15 cellular contexts compared by ENCODE assay signal in genomic region chr2:132642415-132642814, GRCh38. TPM values are rescaled to one million over a fixed set of nuclear protein-coding genes. Genes with fewer than 3 reads are reported as not detected.
DNase-seq lines count a peak whose midpoint lies in the region; ATAC-seq and TF ChIP-seq lines count a peak whose summit lies in the region.
"Had no signal": no experiment of that assay in that cellular context is flagged by ENCODE, and none has a peak within 500 bp of the region (broad histone marks: within the 10 kb centered on the region; RNA-seq: fewer than 3 reads in every experiment).

No MANE protein-coding gene starts in this region.

- no peak overlapping the region for H3K4me3 Mint-ChIP-seq in H9
- H3K4me3 Mint-ChIP-seq: B cell; CD8-positive, alpha-beta T cell had no signal

- no peak overlapping the region for H3K27ac Mint-ChIP-seq in H9
- H3K27ac Mint-ChIP-seq: B cell; CD8-positive, alpha-beta T cell had no signal

- H3K23ac ChIP-seq in H9 (ENCODE audit: insufficient read length, low read depth, low read length): no peak overlapping the region

- H2BK120ac ChIP-seq in H9 (ENCODE audit: low read depth, low read length, poor library complexity, severe bottlenecking): no peak overlapping the region

- no TSS peak for BruUV-seq in OCI-LY7 (replicated peaks; lab: Mats Ljungman, UMichigan)

- H2BK15ac ChIP-seq in H9 (ENCODE audit: low read depth, low read length): no peak overlapping the region

- peak overlapping the region; percentile 77; the same call in 1 of the 2 replicates for H2AFZ ChIP-seq in OCI-LY7 (ENCODE audit: low read length)
- no peak overlapping the region for H2AFZ ChIP-seq in H9 (ENCODE audit: low read length)

- no peak overlapping the region for H3K4ac ChIP-seq in H9 (ENCODE audit: low read depth, low read length)

- no peak overlapping the region for H4K5ac ChIP-seq in H9 (ENCODE audit: insufficient read length, low read depth, low read length)

- CTCF ChIA-PET in OCI-LY7 (lab: Charles Lee; ENCODE audit: unreplicated experiment): no interaction called here

- H3K79me1 ChIP-seq in H9 (ENCODE audit: insufficient read depth, low read depth, low read length, poor library complexity, severe bottlenecking): no peaks in the 10 kb centered on the region

- H2BK12ac ChIP-seq in H9 (ENCODE audit: insufficient read length, low read depth, low read length): no peak overlapping the region

- H2BK5ac ChIP-seq in H9 (ENCODE audit: insufficient read length, low read length): no peak overlapping the region

- H3K36me3 ChIP-seq in OCI-LY7 (ENCODE audit: insufficient read depth, low read length) (no peaks in the 10 kb centered on the region), right lobe of liver (no peaks in the 10 kb centered on the region)
- H3K36me3 ChIP-seq: BLaER1 treated with 17β-estradiol and CSF1 and Interleukin-3, amounts not matched to agents 10 nM and 100 nM; HAP-1 had no signal

- no peak overlapping the region for H4K91ac ChIP-seq in H9 (ENCODE audit: insufficient read length, low read depth, low read length)

- H3K4me1 Mint-ChIP-seq in H9: peaks cover 25 to 33% of the 10 kb centered on the region in 2 experiments

- H3K4me2 ChIP-seq in OCI-LY7 (ENCODE audit: low read length): peak overlapping the region; percentile 67
- no peak overlapping the region for H3K4me2 ChIP-seq in H9 (ENCODE audit: insufficient read depth, insufficient read length, low read length)

- H3K9me3 ChIP-seq in OCI-LY7 (ENCODE audit: low read length): no peaks in the 10 kb centered on the region
- H3K9me3 ChIP-seq in right lobe of liver: no peaks in the 10 kb centered on the region
- no peaks in the 10 kb centered on the region for H3K9me3 ChIP-seq in H9 (ENCODE audit: control insufficient read depth, low read depth, low read length)
- H3K9me3 ChIP-seq: BLaER1 treated with 17β-estradiol and CSF1 and Interleukin-3, amounts not matched to agents 10 nM and 100 nM; HAP-1 had no signal

- POLR2A ChIA-PET in OCI-LY7 (lab: Charles Lee): interaction anchor here (0.7 to 1.3 kb wide), 2 partner anchors 9 to 22 kb away, joined by 3 to 5 read pairs; no protein-coding TSS in a partner anchor

- no peaks in the 10 kb centered on the region for H3K23me2 ChIP-seq in H9 (ENCODE audit: insufficient read length, low read depth, low read length, poor library complexity, severe bottlenecking)

- intact Hi-C loops in OCI-LY7 (cut with micrococcal nuclease; ENCODE audit: unreplicated experiment): loop anchor here (10.0 kb wide), 1 partner anchor 1548 kb away; the partner anchor contains the start of gene FAM168B
- intact Hi-C loops in right lobe of liver (cut with DNase I): loop anchor here in 1 of 2 donors (10.0 kb wide), 1 partner anchor 532 kb away; no protein-coding TSS in a partner anchor

- no peak overlapping the region for H2BK20ac ChIP-seq in H9 (ENCODE audit: low read depth, low read length, poor library complexity, severe bottlenecking)

- H3K18ac ChIP-seq in H9 (ENCODE audit: insufficient read length, low read depth, low read length): no peak overlapping the region

- H3K14ac ChIP-seq in H9 (ENCODE audit: insufficient read depth, low read length): no peak overlapping the region

- no peak overlapping the region for H3K4me3 ChIP-seq in OCI-LY7 (ENCODE audit: low read depth, low read length, poor library complexity, severe bottlenecking)
- no peak overlapping the region for H3K4me3 ChIP-seq in right lobe of liver
- H3K4me3 ChIP-seq: BLaER1 treated with 17β-estradiol and CSF1 and Interleukin-3, amounts not matched to agents 10 nM and 100 nM; GM12878; HAP-1 had no signal

- 31% methylated on average over 2 of the region's 2 CpGs for WGBS in right lobe of liver (ENCODE audit: insufficient coverage, low coverage, low lambda C conversion rate, missing lambda C conversion rate)
- WGBS in H9 (ENCODE audit: extremely low coverage, insufficient read length, low lambda C conversion rate): no CpG with 5 or more reads among the region's 2 CpGs

- H3K79me2 ChIP-seq in OCI-LY7 (ENCODE audit: insufficient read depth, low read depth, low read length): no peaks in the 10 kb centered on the region
- no peaks in the 10 kb centered on the region for H3K79me2 ChIP-seq in H9 (ENCODE audit: insufficient read depth, low read length)

- no peaks in the 10 kb centered on the region for H3K9me2 ChIP-seq in OCI-LY7 (ENCODE audit: insufficient read depth, low read length)

- DNase-seq in HuH-7 (ENCODE audit: low spot score): peak; percentile 11
- DNase-seq in OCI-LY7 (ENCODE audit: low spot score): no peak
- peak in 1 of 3 donors; percentile 51 for DNase-seq in right lobe of liver
- DNase-seq in caudate nucleus (lab: John Stamatoyannopoulos, UW): no peak
- DNase-seq in H9: no peak
- DNase-seq in NOMO-1 (lab: John Stamatoyannopoulos, UW; ENCODE audit: unreplicated experiment in 2 of 2): no peak
- DNase-seq: Calu3; CD8-positive, alpha-beta T cell; DMS79 treated with DMSO at 0.1 percent for 48 hours; GF-D8 had no signal

- H3K56ac ChIP-seq in H9 (ENCODE audit: insufficient read length, low read depth, low read length): no peak overlapping the region

- peak; percentile 79 to 88 (median 82) for ATAC-seq in right lobe of liver
- ATAC-seq: CD8-positive, alpha-beta T cell; GM12878 had no signal

- no peak for TF ChIP-seq POLR2A in right lobe of liver (IDR thresholded peaks at IDR 0.05)

- peak overlapping the region; percentile 53 for H3K27ac ChIP-seq in OCI-LY7 (ENCODE audit: low read depth, low read length, poor library complexity, severe bottlenecking)
- peak overlapping the region in 1 of 3 donors; percentile 27 for H3K27ac ChIP-seq in right lobe of liver
- H3K27ac ChIP-seq in caudate nucleus (ENCODE audit: low read depth, low read length): no peak overlapping the region
- no peak overlapping the region for H3K27ac ChIP-seq in H9 (ENCODE audit: insufficient read length, low read depth, low read length)

- H4K8ac ChIP-seq in H9 (replicated peaks; ENCODE audit: insufficient read length, low read depth, low read length): no peak overlapping the region

- H3K36me3 Mint-ChIP-seq in H9 (ENCODE audit: insufficient read depth in 1 of 3, low read depth in 3 of 3): peaks cover 0 to 1% (median 0%) of the 10 kb centered on the region in 3 experiments; a peak in 1 of 7 replicates
- H3K36me3 Mint-ChIP-seq: CD8-positive, alpha-beta T cell had no signal

- H3T11ph ChIP-seq in H9 (ENCODE audit: low read length): no peak overlapping the region

- H3K9ac ChIP-seq in H9 (ENCODE audit: extremely low read depth, insufficient read length, low read length): no peak overlapping the region
- H3K9ac ChIP-seq: BLaER1 treated with 17β-estradiol and CSF1 and Interleukin-3, amounts not matched to agents 10 nM and 100 nM had no signal

- H2AK5ac ChIP-seq in H9 (ENCODE audit: insufficient read length, low read length): no peak overlapping the region

- H3K27me3 ChIP-seq in right lobe of liver (no peaks in the 10 kb centered on the region), H9 (ENCODE audit: insufficient read depth, low read length) (no peaks in the 10 kb centered on the region)
- H3K27me3 ChIP-seq: BLaER1 treated with 17β-estradiol and CSF1 and Interleukin-3, amounts not matched to agents 10 nM and 100 nM had no signal

- TF ChIP-seq CTCF in OCI-LY7 (conservative IDR thresholded peaks at IDR 0.05; ENCODE audit: low read length) (no peak), right lobe of liver (IDR thresholded peaks at IDR 0.05) (no peak), H9 (conservative IDR thresholded peaks at IDR 0.05) (no peak)

- no peaks in the 10 kb centered on the region for H3K9me3 Mint-ChIP-seq in H9
- H3K9me3 Mint-ChIP-seq: CD8-positive, alpha-beta T cell had no signal

- no peaks in the 10 kb centered on the region for H3K27me3 Mint-ChIP-seq in H9 (ENCODE audit: low read depth)
- H3K27me3 Mint-ChIP-seq: B cell had no signal

- no peaks in the 10 kb centered on the region for H4K20me1 ChIP-seq in OCI-LY7 (ENCODE audit: insufficient read depth, low read length)
- H4K20me1 ChIP-seq in H9 (ENCODE audit: control insufficient read depth, insufficient read depth, insufficient read length): no peaks in the 10 kb centered on the region
- H4K20me1 ChIP-seq: BLaER1 treated with 17β-estradiol and CSF1 and Interleukin-3, amounts not matched to agents 10 nM and 100 nM had no signal

- H3K4me1 ChIP-seq in OCI-LY7 (ENCODE audit: insufficient read depth, low read length, poor library complexity, severe bottlenecking): peaks cover 70% of the 10 kb centered on the region
- H3K4me1 ChIP-seq in right lobe of liver: peaks cover 0 to 21% (median 8%) of the 10 kb centered on the region in 4 donors
- no peaks in the 10 kb centered on the region for H3K4me1 ChIP-seq in H9 (ENCODE audit: insufficient read depth, low read length)
- H3K4me1 ChIP-seq: HAP-1 had no signal

RNA-seq across cellular contexts. Expression of gene LYPD1, which starts 27.6 kb away (rescaled TPM):
- total RNA-seq in OCI-LY7 (2014; rRNA removed; shearing (Covaris generic)): 1.5 and 1.8 TPM in 2 replicates
- total RNA-seq in OCI-LY7 (2022) (1.4 and 2.0 TPM in 2 replicates), right lobe of liver (1 to 10 TPM in 1 of 6 experiments, under 1 TPM in 4, not detected in 1; 0.27 to 1.5 (median 0.81) TPM), H9 (2021) (10.6 and 11.2 TPM in 2 replicates)
- total RNA-seq: B cell; CD8-positive, alpha-beta T cell; GM12878; HT-29 had no signal
